ENCODE assay signal across 14 cellular contexts in genomic region chr2:84964406-84965191, GRCh38.
DNase-seq lines count a peak whose midpoint lies in the region; ATAC-seq and TF ChIP-seq lines count a peak whose summit lies in the region.
"Had no signal": no experiment of that assay in that cellular context is flagged by ENCODE, and none has a peak within 500 bp of the region (broad histone marks: within the 10 kb centered on the region; RNA-seq: fewer than 3 reads in every experiment).

No MANE protein-coding gene starts in this region.

- CTCF ChIA-PET in activated naive CD4-positive, alpha-beta T cell treated with anti-CD3 and anti-CD28 coated beads, Interleukin-2, amount 10 ng/mL, durations not matched to agents 7 days and 5 days (lab: Charles Lee): interaction anchor here (0.9 kb wide), 1 partner anchor 39 kb away, joined by 3 read pairs; no protein-coding TSS in a partner anchor

- no peak for DNase-seq in activated naive CD4-positive, alpha-beta T cell treated with anti-CD3 and anti-CD28 coated beads, Interleukin-2, amount 10 ng/mL, durations not matched to agents 7 days and 5 days
- DNase-seq in activated naive CD4-positive, alpha-beta T cell (lab: John Stamatoyannopoulos, UW): no peak
- no peak for DNase-seq in central memory CD8-positive, alpha-beta T cell (ENCODE audit: low spot score in 2 of 2)
- DNase-seq in stimulated activated effector memory CD8-positive, alpha-beta T cell treated with anti-CD3 and anti-CD28 coated beads, Interleukin-12 subunit alpha, Interleukin-12 subunit beta, amount 100 ng/mL, for 72 hours (ENCODE audit: low spot score in 2 of 2): no peak
- no peak for DNase-seq in GM19238 (ENCODE audit: insufficient read length, low spot score)
- DNase-seq: activated CD4-positive, alpha-beta T cell treated with anti-CD3 and anti-CD28 coated beads for 1 hour; DMS79; endodermal cell; NCI-H1092 had no signal

- peaks cover 62% of the 10 kb centered on the region for H3K36me3 Mint-ChIP-seq in activated naive CD4-positive, alpha-beta T cell treated with anti-CD3 and anti-CD28 coated beads, Interleukin-2, amount 10 ng/mL, durations not matched to agents 7 days and 5 days
- H3K36me3 Mint-ChIP-seq in central memory CD8-positive, alpha-beta T cell (ENCODE audit: insufficient read depth): peaks cover 29% of the 10 kb centered on the region
- peaks cover 99% of the 10 kb centered on the region for H3K36me3 Mint-ChIP-seq in stimulated activated effector memory CD8-positive, alpha-beta T cell treated with anti-CD3 and anti-CD28 coated beads, Interleukin-12 subunit alpha, Interleukin-12 subunit beta, amount 100 ng/mL, for 72 hours

- H3K9me3 Mint-ChIP-seq in activated naive CD4-positive, alpha-beta T cell treated with anti-CD3 and anti-CD28 coated beads, Interleukin-2, amount 10 ng/mL, durations not matched to agents 7 days and 5 days: no peaks in the 10 kb centered on the region
- H3K9me3 Mint-ChIP-seq in central memory CD8-positive, alpha-beta T cell: no peaks in the 10 kb centered on the region
- peaks cover 2% of the 10 kb centered on the region for H3K9me3 Mint-ChIP-seq in stimulated activated effector memory CD8-positive, alpha-beta T cell treated with anti-CD3 and anti-CD28 coated beads, Interleukin-12 subunit alpha, Interleukin-12 subunit beta, amount 100 ng/mL, for 72 hours
- H3K9me3 Mint-ChIP-seq: endodermal cell had no signal

- H3K9me3 ChIP-seq in OCI-LY3 (ENCODE audit: insufficient read depth, low read length): no peaks in the 10 kb centered on the region
- H3K9me3 ChIP-seq: pancreas had no signal

- H3K4me1 ChIP-seq in OCI-LY3 (ENCODE audit: low read length): peaks cover 50% of the 10 kb centered on the region

- no peak overlapping the region for H3K4me3 Mint-ChIP-seq in activated naive CD4-positive, alpha-beta T cell treated with anti-CD3 and anti-CD28 coated beads, Interleukin-2, amount 10 ng/mL, durations not matched to agents 7 days and 5 days
- no peak overlapping the region for H3K4me3 Mint-ChIP-seq in central memory CD8-positive, alpha-beta T cell
- H3K4me3 Mint-ChIP-seq in stimulated activated effector memory CD8-positive, alpha-beta T cell treated with anti-CD3 and anti-CD28 coated beads, Interleukin-12 subunit alpha, Interleukin-12 subunit beta, amount 100 ng/mL, for 72 hours: no peak overlapping the region
- H3K4me3 Mint-ChIP-seq: endodermal cell had no signal

- ATAC-seq in central memory CD8-positive, alpha-beta T cell (replicated peaks; ENCODE audit: extremely low read depth, poor library complexity, severe bottlenecking): no peak
- no peak for ATAC-seq in stimulated activated effector memory CD8-positive, alpha-beta T cell treated with anti-CD3 and anti-CD28 coated beads, Interleukin-12 subunit alpha, Interleukin-12 subunit beta, amount 100 ng/mL, for 72 hours
- no peak for ATAC-seq in GM21526 (IDR thresholded peaks at IDR 0.05; ENCODE audit: low FRiP score, unreplicated experiment)
- no peak for ATAC-seq in HG03469 (IDR thresholded peaks at IDR 0.05; ENCODE audit: unreplicated experiment)
- ATAC-seq: PC-3 had no signal

- no peaks in the 10 kb centered on the region for H3K27me3 ChIP-seq in OCI-LY3 (ENCODE audit: low read depth, low read length)
- H3K27me3 ChIP-seq: pancreas had no signal

- H3K4me3 ChIP-seq in OCI-LY3 (ENCODE audit: low read length): 0 out of 2 replicates have a peak overlapping the region, but pooled peaks have one; percentile 2
- H3K4me3 ChIP-seq: pancreas had no signal

- H3K9ac ChIP-seq in OCI-LY3 (ENCODE audit: low read length): peak overlapping the region; percentile 9; the same call in 1 of the 2 replicates

- peak overlapping the region; percentile 34 for H3K4me2 ChIP-seq in OCI-LY3 (ENCODE audit: low read length)

- TF ChIP-seq CTCF in OCI-LY3 (IDR thresholded peaks at IDR 0.05; ENCODE audit: low read depth, low read length): no peak

- peak overlapping the region; percentile 61 for H3K27ac ChIP-seq in OCI-LY3 (ENCODE audit: low read length)

- peak overlapping the region; percentile 39 for H3K27ac Mint-ChIP-seq in activated naive CD4-positive, alpha-beta T cell treated with anti-CD3 and anti-CD28 coated beads, Interleukin-2, amount 10 ng/mL, durations not matched to agents 7 days and 5 days
- H3K27ac Mint-ChIP-seq in central memory CD8-positive, alpha-beta T cell (ENCODE audit: low read depth): peak overlapping the region; percentile 65
- H3K27ac Mint-ChIP-seq in stimulated activated effector memory CD8-positive, alpha-beta T cell treated with anti-CD3 and anti-CD28 coated beads, Interleukin-12 subunit alpha, Interleukin-12 subunit beta, amount 100 ng/mL, for 72 hours: peak overlapping the region; percentile 14
- H3K27ac Mint-ChIP-seq: endodermal cell had no signal

- H3K36me3 ChIP-seq in OCI-LY3 (replicated peaks; ENCODE audit: low read depth, low read length): peaks cover 53% of the 10 kb centered on the region
- H3K36me3 ChIP-seq: pancreas had no signal

- H3K27me3 Mint-ChIP-seq in activated naive CD4-positive, alpha-beta T cell treated with anti-CD3 and anti-CD28 coated beads, Interleukin-2, amount 10 ng/mL, durations not matched to agents 7 days and 5 days: no peaks in the 10 kb centered on the region
- H3K27me3 Mint-ChIP-seq in central memory CD8-positive, alpha-beta T cell: no peaks in the 10 kb centered on the region

- peaks cover 45% of the 10 kb centered on the region for H3K4me1 Mint-ChIP-seq in activated naive CD4-positive, alpha-beta T cell treated with anti-CD3 and anti-CD28 coated beads, Interleukin-2, amount 10 ng/mL, durations not matched to agents 7 days and 5 days
- H3K4me1 Mint-ChIP-seq in central memory CD8-positive, alpha-beta T cell: peaks cover 47% of the 10 kb centered on the region
- peaks cover 46% of the 10 kb centered on the region for H3K4me1 Mint-ChIP-seq in stimulated activated effector memory CD8-positive, alpha-beta T cell treated with anti-CD3 and anti-CD28 coated beads, Interleukin-12 subunit alpha, Interleukin-12 subunit beta, amount 100 ng/mL, for 72 hours

- peaks cover 52% of the 10 kb centered on the region for H3K79me2 ChIP-seq in OCI-LY3 (ENCODE audit: low read length)

- peaks cover 5% of the 10 kb centered on the region; the same call in 1 of the 2 replicates for H4K20me1 ChIP-seq in OCI-LY3 (ENCODE audit: insufficient read depth, low read length)

- H2AFZ ChIP-seq in OCI-LY3 (ENCODE audit: low read depth, low read length): no peak overlapping the region

Comparison
In these comparisons a context has a peak if more than half of its experiments do, and no peak if none do; other contexts are left out.
1. H3K27ac Mint-ChIP-seq: peak in every context shown above with its lines; median percentile 65 in central memory CD8-positive, alpha-beta T cell; 39 in activated naive CD4-positive, alpha-beta T cell treated with anti-CD3 and anti-CD28 coated beads, Interleukin-2, amount 10 ng/mL, durations not matched to agents 7 days and 5 days; 14 in stimulated activated effector memory CD8-positive, alpha-beta T cell treated with anti-CD3 and anti-CD28 coated beads, Interleukin-12 subunit alpha, Interleukin-12 subunit beta, amount 100 ng/mL, for 72 hours.